1 cellular context compared by ENCODE assay signal in the genomic region with DNA sequence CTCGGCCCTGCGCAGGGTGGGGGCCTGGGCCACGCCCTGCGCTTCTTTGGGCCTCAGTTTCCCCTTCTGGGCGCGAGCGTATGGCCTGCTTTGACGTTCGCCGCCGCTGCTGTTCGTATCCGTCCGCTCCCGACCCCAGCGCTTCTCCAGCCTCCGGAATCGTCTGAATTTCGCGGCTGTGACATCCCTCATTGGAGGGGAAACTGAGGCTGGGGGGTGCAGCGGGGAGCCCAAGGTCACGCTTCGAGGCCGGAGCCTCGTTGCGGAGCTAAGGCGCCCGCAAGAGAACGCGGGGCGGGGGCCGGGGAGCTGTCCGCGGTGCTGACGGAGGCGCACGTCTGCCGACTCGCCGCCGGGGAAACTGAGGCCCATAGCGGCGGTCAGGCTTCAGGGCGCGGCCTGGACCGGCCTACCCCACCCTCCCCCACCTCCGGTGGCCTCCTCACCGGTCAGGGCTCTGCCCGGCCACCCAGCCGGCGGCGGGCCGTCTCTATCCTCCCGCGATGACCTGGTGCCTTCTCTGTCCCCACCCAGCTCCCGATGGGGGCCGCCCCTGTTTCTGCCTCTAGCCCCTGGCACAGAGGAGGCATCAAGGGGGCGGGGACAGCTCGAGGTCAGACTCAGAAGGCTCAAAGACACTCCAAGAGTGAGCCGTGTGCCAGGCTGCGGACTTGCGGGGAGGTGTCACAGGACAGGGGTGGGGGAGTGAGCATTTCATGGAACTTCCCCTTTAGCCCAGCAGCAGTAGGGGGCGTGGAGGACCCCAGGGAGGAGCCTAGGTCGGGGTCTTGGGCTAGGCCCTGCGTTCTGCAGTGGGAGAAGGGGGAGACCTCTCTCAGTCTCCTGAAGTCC.
TF ChIP-seq lines count a peak whose summit lies in the region.

No MANE protein-coding gene starts in this region.

TF ChIP-seq in IMR-90, 13 proteins besides CTCF, POLR2A, EP300 and RAD21:
- TF ChIP-seq RCOR1 (IDR thresholded peaks at IDR 0.05; ENCODE audit: insufficient replicate concordance, low read length) (no peak), MAZ (IDR thresholded peaks at IDR 0.05; ENCODE audit: borderline replicate concordance, low read depth, low read length) (peak; percentile 53; the same call in 1 of the 2 replicates)
